ENCODE assay signal across 8 cellular contexts in the genomic region with DNA sequence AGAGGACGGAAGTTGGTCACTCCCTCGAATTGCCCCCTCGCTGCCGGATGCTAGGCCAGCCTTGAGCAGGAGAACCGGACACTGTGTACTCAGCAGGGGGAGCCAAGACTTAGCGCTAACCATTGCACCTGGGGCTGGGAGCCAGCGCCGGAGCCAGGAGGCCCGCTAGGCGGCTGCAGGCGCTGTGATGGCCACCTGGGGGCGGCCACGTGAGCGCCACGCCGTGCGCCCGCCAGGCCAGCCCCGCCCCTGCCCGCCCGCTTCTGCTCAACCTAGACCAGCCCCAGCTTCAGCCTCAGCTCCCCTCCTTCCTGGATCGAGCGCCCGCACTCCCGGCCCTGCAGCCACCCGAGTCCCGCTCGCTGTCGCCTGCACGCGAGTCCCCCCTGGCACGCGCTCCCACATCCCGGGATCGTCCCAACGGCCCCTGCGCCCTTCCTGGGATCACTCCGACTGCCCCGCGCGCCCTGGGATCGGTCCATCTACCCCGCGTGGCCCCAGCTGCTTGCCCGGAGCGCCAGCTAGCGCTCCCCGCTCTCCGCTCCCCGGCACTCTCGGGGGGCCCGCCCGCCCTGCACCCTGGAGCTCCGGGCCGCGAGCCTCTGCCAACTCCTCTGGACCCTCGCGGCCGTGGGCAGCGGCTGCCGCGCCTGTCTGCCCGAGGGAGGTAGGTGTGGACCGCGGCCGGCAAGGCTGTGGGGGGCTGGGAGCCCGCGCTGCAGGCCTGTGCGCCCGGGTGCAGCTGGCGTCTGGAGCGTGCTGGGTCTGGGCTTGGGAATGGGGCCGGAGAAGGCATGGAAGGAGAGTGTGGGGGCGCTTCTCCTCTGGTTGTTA. TPM values are rescaled to one million over a fixed set of nuclear protein-coding genes. Genes with fewer than 3 reads are reported as not detected.
DNase-seq lines count a peak whose midpoint lies in the region; FAIRE-seq and TF ChIP-seq lines count a peak whose summit lies in the region.

A gene (plus strand): TSS at position 266 of the 834 bp plus-strand sequence. CDS start 19,452 bp downstream, outside the sequence.

- H3K79me1 ChIP-seq in H9 (ENCODE audit: insufficient read depth, low read depth, low read length, poor library complexity, severe bottlenecking): peaks cover 8% of the 10 kb centered on the region

- WGBS in H9 (ENCODE audit: extremely low coverage, insufficient read length, low lambda C conversion rate): no CpG with 5 or more reads among the region's 74 CpGs
- 0% methylated on average over 32 of the region's 74 CpGs for WGBS in suprapubic skin

- no peak within 1 kb of the TSS for H2BK15ac ChIP-seq in H9 (ENCODE audit: low read depth, low read length)

- TF ChIP-seq POLR2A in suprapubic skin (IDR thresholded peaks at IDR 0.05): no peak

- no peak within 1 kb of the TSS for H2BK120ac ChIP-seq in H9 (ENCODE audit: low read depth, low read length, poor library complexity, severe bottlenecking)

- peaks cover 14% of the 10 kb centered on the region for H3K23me2 ChIP-seq in H9 (ENCODE audit: insufficient read length, low read depth, low read length, poor library complexity, severe bottlenecking)

- peaks cover 15 to 16% of the 10 kb centered on the region in 2 experiments for H3K4me1 Mint-ChIP-seq in H9

- no peak within 1 kb of the TSS for H4K8ac ChIP-seq in H9 (replicated peaks; ENCODE audit: insufficient read length, low read depth, low read length)

- H3K36me3 Mint-ChIP-seq in H9 (ENCODE audit: insufficient read depth in 1 of 3, low read depth in 3 of 3): peaks cover 3 to 12% (median 9%) of the 10 kb centered on the region in 3 experiments; a peak in 4 of 7 replicates

- H3K4me3 ChIP-seq in SJSA1 (peak within 1 kb of the TSS; percentile 68), suprapubic skin (peak within 1 kb of the TSS; percentile 100)

- H3K9me3 ChIP-seq in H9 (ENCODE audit: control insufficient read depth, low read depth, low read length) (no peaks in the 10 kb centered on the region), SJSA1 (replicated peaks) (no peaks in the 10 kb centered on the region), suprapubic skin (no peaks in the 10 kb centered on the region)

- H3K4me1 ChIP-seq in H9 (ENCODE audit: insufficient read depth, low read length): peaks cover 5% of the 10 kb centered on the region; the same call in 1 of the 2 replicates
- H3K4me1 ChIP-seq in SJSA1 (replicated peaks): peaks cover 16% of the 10 kb centered on the region
- H3K4me1 ChIP-seq in suprapubic skin: peaks cover 58% of the 10 kb centered on the region

- H3K4me2 ChIP-seq in H9 (ENCODE audit: insufficient read depth, insufficient read length, low read length): peak within 1 kb of the TSS; percentile 89

- DNase-seq in GF-D8 (lab: John Stamatoyannopoulos, UW): peak; percentile 85
- peak; percentile 97 for DNase-seq in H9
- DNase-seq in M059J (ENCODE audit: low read depth): peak; percentile 96
- peak; percentile 90 to 96 for DNase-seq in SJSA1 (ENCODE audit: low read depth in 1 of 2, low spot score in 2 of 2)
- DNase-seq in activated naive CD4-positive, alpha-beta T cell treated with Interleukin-2 at 50 U/mL for 16 hours: peak; percentile 85
- DNase-seq in frontal cortex (ENCODE audit: low spot score in 2 of 2): peak; percentile 86 to 90
- peak; percentile 78 for DNase-seq in non-pigmented ciliary epithelial cell (ENCODE audit: low read depth)
- peak; percentile 95 to 96 for DNase-seq in suprapubic skin (ENCODE audit: low spot score in 2 of 2)

- TF ChIP-seq EP300 in suprapubic skin (IDR thresholded peaks at IDR 0.05): no peak

- peak within 1 kb of the TSS in 1 of 3 experiments; percentile 32; a peak in 2 of 7 replicates for H3K27ac Mint-ChIP-seq in H9

- no peak within 1 kb of the TSS for H3T11ph ChIP-seq in H9 (ENCODE audit: low read length)

- H2AK5ac ChIP-seq in H9 (ENCODE audit: insufficient read length, low read length): no peak within 1 kb of the TSS

- no peak within 1 kb of the TSS for H2BK5ac ChIP-seq in H9 (ENCODE audit: insufficient read length, low read length)

- H4K91ac ChIP-seq in H9 (ENCODE audit: insufficient read length, low read depth, low read length): no peak within 1 kb of the TSS

- no peak within 1 kb of the TSS for H3K56ac ChIP-seq in H9 (ENCODE audit: insufficient read length, low read depth, low read length)

- no peak within 1 kb of the TSS for H3K23ac ChIP-seq in H9 (ENCODE audit: insufficient read length, low read depth, low read length)

- H3K27ac ChIP-seq in H9 (ENCODE audit: insufficient read length, low read depth, low read length): no peak within 1 kb of the TSS
- H3K27ac ChIP-seq in SJSA1: peak within 1 kb of the TSS; percentile 55
- H3K27ac ChIP-seq in suprapubic skin: peak within 1 kb of the TSS; percentile 99

- H3K4me3 Mint-ChIP-seq in H9: peak within 1 kb of the TSS; percentile 74 to 97

- H3K27me3 Mint-ChIP-seq in H9 (ENCODE audit: low read depth): no peaks in the 10 kb centered on the region

- H3K4ac ChIP-seq in H9 (ENCODE audit: low read depth, low read length): no peak within 1 kb of the TSS

- H3K9ac ChIP-seq in H9 (ENCODE audit: extremely low read depth, insufficient read length, low read length): peak within 1 kb of the TSS; percentile 56

- no peaks in the 10 kb centered on the region for H4K20me1 ChIP-seq in H9 (ENCODE audit: control insufficient read depth, insufficient read depth, insufficient read length)

- H3K9me3 Mint-ChIP-seq in H9: no peaks in the 10 kb centered on the region; a peak in 3 of 5 replicates

- H2BK20ac ChIP-seq in H9 (ENCODE audit: low read depth, low read length, poor library complexity, severe bottlenecking): no peak within 1 kb of the TSS

- FAIRE-seq in frontal cortex (lab: Jason Lieb, UNC): no peak

- H3K79me2 ChIP-seq in H9 (ENCODE audit: insufficient read depth, low read length): peaks cover 9% of the 10 kb centered on the region; the same call in 1 of the 2 replicates

- H2BK12ac ChIP-seq in H9 (ENCODE audit: insufficient read length, low read depth, low read length): no peak within 1 kb of the TSS

- no peak within 1 kb of the TSS for H4K5ac ChIP-seq in H9 (ENCODE audit: insufficient read length, low read depth, low read length)

- peak; percentile 83 for TF ChIP-seq CTCF in H9 (conservative IDR thresholded peaks at IDR 0.05)
- peak; percentile 68 to 89 for TF ChIP-seq CTCF in suprapubic skin (IDR thresholded peaks at IDR 0.05)

- H3K36me3 ChIP-seq in SJSA1: no peaks in the 10 kb centered on the region
- no peaks in the 10 kb centered on the region for H3K36me3 ChIP-seq in suprapubic skin

- no peak within 1 kb of the TSS for H3K18ac ChIP-seq in H9 (ENCODE audit: insufficient read length, low read depth, low read length)

- H2AFZ ChIP-seq in H9 (ENCODE audit: low read length): no peak within 1 kb of the TSS

- H3K14ac ChIP-seq in H9 (ENCODE audit: insufficient read depth, low read length): peak within 1 kb of the TSS; percentile 55

- H3K27me3 ChIP-seq in H9 (ENCODE audit: insufficient read depth, low read length) (no peaks in the 10 kb centered on the region), SJSA1 (replicated peaks) (no peaks in the 10 kb centered on the region), suprapubic skin (no peaks in the 10 kb centered on the region)

RNA-seq across cellular contexts. Expression of the gene that starts here (rescaled TPM):
- 19.6 and 20.7 TPM in 2 replicates for total RNA-seq in H9 (2021)
- 10.4 and 19.1 TPM in 2 replicates for total RNA-seq in M059J (2014; rRNA removed; shearing (Covaris generic))
- 6.5 and 11.2 TPM in 2 replicates for total RNA-seq in SJSA1 (2014; rRNA removed; shearing (Covaris generic))
- 9.8 TPM for total RNA-seq in frontal cortex
- 100 to 1,000 TPM in 1 of 4 donors, 10 to 100 TPM in 3; 50.9 to 194 (median 73.8) TPM for total RNA-seq in suprapubic skin
